In genomic region chr2:200778038-200778437, GRCh38 we compare ENCODE assay signal across 25 cellular contexts. TPM values are rescaled to one million over a fixed set of nuclear protein-coding genes. Genes with fewer than 3 reads are reported as not detected.
DNase-seq lines count a peak whose midpoint lies in the region; ATAC-seq and TF ChIP-seq lines count a peak whose summit lies in the region.
"Had no signal": no experiment of that assay in that cellular context is flagged by ENCODE, and none has a peak within 500 bp of the region (broad histone marks: within the 10 kb centered on the region; RNA-seq: fewer than 3 reads in every experiment).

No MANE protein-coding gene starts in this region.

- H3K4me3 ChIP-seq in left ventricle myocardium inferior (no peak overlapping the region), SK-N-SH (ENCODE audit: low read depth in 2 of 2, low read length in 1 of 2) (no peak overlapping the region), fibroblast of lung (replicated peaks in 1 of 4; ENCODE audit: control extremely low read depth in 1 of 4, insufficient read depth in 1 of 4, low read depth in 3 of 4, low read length in 4 of 4) (no peak overlapping the region), skeletal muscle satellite cell (ENCODE audit: low read length) (no peak overlapping the region), MM.1S (ENCODE audit: low read length) (no peak overlapping the region)
- H3K4me3 ChIP-seq: BLaER1, colonic mucosa, prostate gland had no signal

- H3K36me3 ChIP-seq in left ventricle myocardium inferior (no peaks in the 10 kb centered on the region), SK-N-SH (replicated peaks in 1 of 2; ENCODE audit: control insufficient read depth in 1 of 2, insufficient read depth in 2 of 2, low read length in 1 of 2) (no peaks in the 10 kb centered on the region), fibroblast of lung (ENCODE audit: control insufficient read depth, insufficient read depth, low read length) (no peaks in the 10 kb centered on the region), skeletal muscle satellite cell (ENCODE audit: insufficient read depth, low read length) (no peaks in the 10 kb centered on the region), MM.1S (replicated peaks; ENCODE audit: insufficient read depth, low read length) (no peaks in the 10 kb centered on the region)
- H3K36me3 ChIP-seq: colonic mucosa, prostate gland had no signal

- intact Hi-C loops in Right ventricle myocardium inferior (cut with DNase I) (no loop called here), left ventricle myocardium inferior (cut with micrococcal nuclease) (no loop called here)

- H4K20me1 ChIP-seq in SK-N-SH (ENCODE audit: insufficient read depth) (no peaks in the 10 kb centered on the region), fibroblast of lung (ENCODE audit: control insufficient read depth, extremely low read depth, insufficient read depth, low read length) (no peaks in the 10 kb centered on the region), MM.1S (ENCODE audit: insufficient read depth, low read length) (no peaks in the 10 kb centered on the region)
- H4K20me1 ChIP-seq: BLaER1 had no signal

- ATAC-seq in Right ventricle myocardium inferior (peak; percentile 28), HG02623 (IDR thresholded peaks at IDR 0.05; ENCODE audit: unreplicated experiment) (no peak)
- ATAC-seq: WTC11 had no signal

- 39% methylated on average over 7 of the region's 7 CpGs for WGBS in SK-N-SH (ENCODE audit: low lambda C conversion rate)

- POLR2A ChIA-PET in SK-N-SH (lab: Yijun Ruan, JAX), result no interaction called here

- H3K9ac ChIP-seq in SK-N-SH, result no peak overlapping the region
- H3K9ac ChIP-seq in fibroblast of lung (ENCODE audit: insufficient read depth, low read length), result no peak overlapping the region
- no peak overlapping the region for H3K9ac ChIP-seq in skeletal muscle satellite cell (ENCODE audit: low read depth, low read length)
- H3K9ac ChIP-seq in MM.1S (ENCODE audit: low read length), result no peak overlapping the region
- H3K9ac ChIP-seq: BLaER1 had no signal

- no peak overlapping the region for H2AFZ ChIP-seq in SK-N-SH (ENCODE audit: low read depth)
- H2AFZ ChIP-seq in fibroblast of lung (ENCODE audit: low read length), result no peak overlapping the region
- H2AFZ ChIP-seq in MM.1S (ENCODE audit: low read length), result no peak overlapping the region

- H3K9me2 ChIP-seq in SK-N-SH, result no peaks in the 10 kb centered on the region
- H3K9me2 ChIP-seq in MM.1S (replicated peaks; ENCODE audit: insufficient read depth, low read length), result no peaks in the 10 kb centered on the region

- TF ChIP-seq CTCF in left ventricle myocardium inferior (IDR thresholded peaks at IDR 0.05; ENCODE audit: borderline replicate concordance), result no peak
- no peak for TF ChIP-seq CTCF in SK-N-SH (IDR thresholded peaks at IDR 0.05)
- TF ChIP-seq CTCF in fibroblast of lung (conservative IDR thresholded peaks at IDR 0.05 in 1 of 2, IDR thresholded peaks at IDR 0.05 in 1 of 2; ENCODE audit: low read depth in 1 of 2, low read length in 2 of 2), result no peak
- TF ChIP-seq CTCF in MM.1S (IDR thresholded peaks at IDR 0.05; ENCODE audit: low read length), result no peak

- H3K4me1 ChIP-seq in left ventricle myocardium inferior, result no peaks in the 10 kb centered on the region
- peaks cover 0 to 19% of the 10 kb centered on the region in 2 experiments; a peak in 3 of 4 replicates for H3K4me1 ChIP-seq in SK-N-SH (ENCODE audit: control insufficient read depth in 1 of 2, insufficient read depth in 2 of 2, low read depth in 1 of 2, low read length in 1 of 2)
- peaks cover 3% of the 10 kb centered on the region for H3K4me1 ChIP-seq in fibroblast of lung (ENCODE audit: control insufficient read depth, extremely low read depth, insufficient read depth, low read length)
- H3K4me1 ChIP-seq in skeletal muscle satellite cell (ENCODE audit: control insufficient read depth, insufficient read depth, low read length), result peaks cover 26% of the 10 kb centered on the region
- no peaks in the 10 kb centered on the region for H3K4me1 ChIP-seq in MM.1S (ENCODE audit: low read length)
- H3K4me1 ChIP-seq: BLaER1, colonic mucosa, prostate gland had no signal

- CTCF ChIA-PET in SK-N-SH (lab: Yijun Ruan, JAX), result interaction anchor here (1.0 kb wide), 1 partner anchor 12 kb away, joined by 3 read pairs; no protein-coding TSS in a partner anchor

- TF ChIP-seq RAD21 in SK-N-SH (IDR thresholded peaks at IDR 0.05; ENCODE audit: low read length), result no peak

- peak overlapping the region; percentile 61 for H3K4me2 ChIP-seq in SK-N-SH
- H3K4me2 ChIP-seq in fibroblast of lung (ENCODE audit: extremely low read depth, insufficient read depth, low read length), result peak overlapping the region; percentile 56
- peak overlapping the region; percentile 25 for H3K4me2 ChIP-seq in skeletal muscle satellite cell (ENCODE audit: low read length)
- no peak overlapping the region for H3K4me2 ChIP-seq in MM.1S (ENCODE audit: low read depth, low read length)
- H3K4me2 ChIP-seq: BLaER1 had no signal

- no peaks in the 10 kb centered on the region for H3F3A ChIP-seq in SK-N-SH (replicated peaks; ENCODE audit: insufficient read depth)
- no peaks in the 10 kb centered on the region for H3F3A ChIP-seq in MM.1S (ENCODE audit: insufficient read depth, low read length)

- 0 out of 4 replicates have a peak, but pooled peaks of 1 of the 2 experiments have one; percentile 52 for TF ChIP-seq EP300 in SK-N-SH (IDR thresholded peaks at IDR 0.05; ENCODE audit: borderline replicate concordance in 1 of 2, low read depth in 1 of 2, low read length in 1 of 2)

- H3K27ac ChIP-seq in left ventricle myocardium inferior (replicated peaks) (no peak overlapping the region), SK-N-SH (ENCODE audit: low read depth in 2 of 2, low read length in 1 of 2) (peak overlapping the region in 1 of 2 experiments; percentile 46; a peak in 1 of 4 replicates), fibroblast of lung (ENCODE audit: insufficient read depth, low read length) (no peak overlapping the region), MM.1S (ENCODE audit: low read length) (no peak overlapping the region)
- H3K27ac ChIP-seq: BLaER1, colonic mucosa, prostate gland had no signal

- H3K9me3 ChIP-seq in left ventricle myocardium inferior (replicated peaks) (no peaks in the 10 kb centered on the region), SK-N-SH (no peaks in the 10 kb centered on the region), fibroblast of lung (ENCODE audit: control insufficient read depth, insufficient read depth, low read depth, low read length) (no peaks in the 10 kb centered on the region), skeletal muscle satellite cell (replicated peaks; ENCODE audit: low read length) (no peaks in the 10 kb centered on the region), MM.1S (replicated peaks; ENCODE audit: insufficient read depth, low read length) (no peaks in the 10 kb centered on the region)
- H3K9me3 ChIP-seq: colonic mucosa, prostate gland had no signal

- no peaks in the 10 kb centered on the region for H3K79me2 ChIP-seq in SK-N-SH (ENCODE audit: insufficient read depth)
- H3K79me2 ChIP-seq in fibroblast of lung (ENCODE audit: control insufficient read depth, insufficient read depth, low read length), result no peaks in the 10 kb centered on the region
- no peaks in the 10 kb centered on the region for H3K79me2 ChIP-seq in MM.1S (ENCODE audit: low read length)

- DNase-seq in Right ventricle myocardium inferior (ENCODE audit: missing footprints) (no peak), left ventricle myocardium inferior (no peak), SK-N-SH (no peak), fibroblast of lung (ENCODE audit: low read depth in 2 of 2) (peak in 1 of 2 donors; percentile 49), MM.1S (no peak)
- DNase-seq in activated CD4-positive, CD25-positive, alpha-beta regulatory T cell treated with anti-CD3 and anti-CD28 coated beads, Interleukin-2, amount 50 U/mL, for 72 hours, result no peak
- DNase-seq: 8988T; activated CD4-positive, alpha-beta T cell treated with anti-CD3 and anti-CD28 coated beads, Interleukin-2, amount 50 U/mL, for 48 hours; activated CD8-positive, alpha-beta memory T cell treated with anti-CD3 and anti-CD28 coated beads, Interleukin-2, amount 50 U/mL, for 48 hours; activated effector memory CD4-positive, alpha-beta T cell treated with Interleukin-2 at 50 U/mL for 16 hours; activated naive CD8-positive, alpha-beta T cell treated with anti-CD3 and anti-CD28 coated beads for 36 hours; colonic mucosa; COR-L47; DND-41; mesendoderm; NCI-H1105; NCI-H2029 treated with DMSO at 0.1 percent for 48 hours; NCI-H345; NCI-H774; SW 1271 had no signal

- no peaks in the 10 kb centered on the region for H3K27me3 ChIP-seq in left ventricle myocardium inferior (ENCODE audit: low read depth)
- no peaks in the 10 kb centered on the region for H3K27me3 ChIP-seq in SK-N-SH (ENCODE audit: insufficient read depth)
- no peaks in the 10 kb centered on the region for H3K27me3 ChIP-seq in fibroblast of lung (ENCODE audit: control insufficient read depth, insufficient read depth, low read length)
- H3K27me3 ChIP-seq in skeletal muscle satellite cell (ENCODE audit: control insufficient read depth, insufficient read depth, low read length), result no peaks in the 10 kb centered on the region
- H3K27me3 ChIP-seq in MM.1S (replicated peaks; ENCODE audit: insufficient read depth, low read length), result no peaks in the 10 kb centered on the region
- H3K27me3 ChIP-seq: BLaER1, colonic mucosa had no signal

TF ChIP-seq in SK-N-SH, 30 proteins besides CTCF, POLR2A, EP300 and RAD21 (continues in another document):
- TF ChIP-seq FOSL2 (IDR thresholded peaks at IDR 0.05; ENCODE audit: borderline replicate concordance, low read depth) (peak; percentile 83), JUND (IDR thresholded peaks at IDR 0.05) (peak; percentile 73), TEAD4 (IDR thresholded peaks at IDR 0.05; ENCODE audit: borderline replicate concordance, insufficient read depth) (0 out of 2 replicates have a peak, but pooled peaks have one; percentile 32), RCOR1 (IDR thresholded peaks at IDR 0.05; ENCODE audit: low read length) (no peak), PBX3 (IDR thresholded peaks at IDR 0.05) (peak; percentile 68)

RNA-seq across cellular contexts. Expression of gene BZW1, which starts 33.7 kb away (rescaled TPM):
- 80.4 TPM for total RNA-seq in Right ventricle myocardium inferior
- 63.2 TPM for total RNA-seq in left ventricle myocardium inferior
- 131 and 163 TPM in 2 replicates for polyA plus RNA-seq in SK-N-SH (2012; rRNA removed)
- 164 and 173 TPM in 2 replicates for polyA plus RNA-seq in SK-N-SH (2012; cell fraction: cytosol; rRNA removed)
- 68.4 and 126 TPM in 2 replicates for polyA plus RNA-seq in SK-N-SH (2012; cell fraction: nucleus; rRNA removed)
- 425 and 429 TPM in 2 replicates for total RNA-seq in fibroblast of lung
- polyA plus RNA-seq in fibroblast of lung, result 296 and 325 TPM in 2 replicates
- polyA plus RNA-seq in fibroblast of lung (2012), result 318 and 372 TPM in 2 replicates
- 154 and 241 TPM in 2 replicates for polyA minus RNA-seq in fibroblast of lung (ENCODE audit: low replicate concordance)
- 750 and 752 TPM in 2 replicates for total RNA-seq in skeletal muscle satellite cell (2012; rRNA removed)
